Comparison of ENCODE assay signal across 18 cellular contexts in genomic region chr4:86386201-86386600, GRCh38. TPM values are rescaled to one million over a fixed set of nuclear protein-coding genes. Genes with fewer than 3 reads are reported as not detected.
"Had no signal": no experiment of that assay in that cellular context is flagged by ENCODE, and none has a peak within 500 bp of the region (broad histone marks: within the 10 kb centered on the region; RNA-seq: fewer than 3 reads in every experiment).

No MANE protein-coding gene starts in this region.

- H3K27ac ChIP-seq: RWPE1 had no signal

- DNase-seq: IMR-90, Karpas-422, MM.1S, NCI-H1436, NCI-H187, NCI-H2029, NCI-H2081 treated with DMSO at 0.1 percent for 48 hours, NCI-H2171, NCI-H226, NCI-H446, NCI-H510A, NCI-H524 treated with DMSO at 0.1 percent for 48 hours, PC-3, SHP77 had no signal

- ATAC-seq: HepG2, Panc1, SK-N-SH treated with all-trans-retinoic acid at 6 μM for 48 hours had no signal

RNA-seq across cellular contexts. Expression of gene MAPK10, which starts 26.3 kb away (rescaled TPM):
- total RNA-seq: HepG2 had no signal
- polyA plus RNA-seq: HepG2 had no signal
